Comparison of ENCODE assay signal across 16 cellular contexts in genomic region chr4:184253072-184253420, GRCh38. TPM values are rescaled to one million over a fixed set of nuclear protein-coding genes. Genes with fewer than 3 reads are reported as not detected.
DNase-seq lines count a peak whose midpoint lies in the region; ATAC-seq and TF ChIP-seq lines count a peak whose summit lies in the region.
"Had no signal": no experiment of that assay in that cellular context is flagged by ENCODE, and none has a peak within 500 bp of the region (broad histone marks: within the 10 kb centered on the region; RNA-seq: fewer than 3 reads in every experiment).

No MANE protein-coding gene starts in this region.

- H3K27me3 Mint-ChIP-seq in activated CD4-positive, alpha-beta T cell treated with anti-CD3 and anti-CD28 coated beads, Interleukin-2, amount 10 ng/mL, durations not matched to agents 24 days and 14 days: no peaks in the 10 kb centered on the region
- H3K27me3 Mint-ChIP-seq in activated CD4-positive, alpha-beta T cell treated with anti-CD3 and anti-CD28 coated beads, Interleukin-2, amount 10 ng/mL, durations not matched to agents 7 days and 5 days: peaks cover 2% of the 10 kb centered on the region
- peaks cover 3% of the 10 kb centered on the region for H3K27me3 Mint-ChIP-seq in stimulated activated memory B cell treated with anti-CD40 and anti-IgM and Interleukin-4, amounts not matched to agents 10 μg/mL and 1 μg/mL and 100 μg/mL, for 72 hours
- H3K27me3 Mint-ChIP-seq in CD14-positive monocyte (ENCODE audit: low read depth in 3 of 3): peaks cover 0 to 3% (median 1%) of the 10 kb centered on the region in 3 donors

- CTCF ChIA-PET in activated CD4-positive, alpha-beta T cell treated with anti-CD3 and anti-CD28 coated beads, Interleukin-2, amount 10 ng/mL, durations not matched to agents 7 days and 5 days (lab: Charles Lee): interaction anchor here (0.6 to 5.6 kb wide), 4 partner anchors 12 to 584 kb away, joined by 3 to 60 read pairs (median 4); no protein-coding TSS in a partner anchor

- peak; percentile 48 for DNase-seq in activated CD4-positive, alpha-beta T cell treated with anti-CD3 and anti-CD28 coated beads, Interleukin-2, amount 10 ng/mL, durations not matched to agents 24 days and 14 days
- no peak for DNase-seq in activated CD4-positive, alpha-beta T cell treated with anti-CD3 and anti-CD28 coated beads, Interleukin-2, amount 10 ng/mL, durations not matched to agents 7 days and 5 days
- no peak for DNase-seq in NCI-H1417 (lab: John Stamatoyannopoulos, UW)
- DNase-seq in Kasumi-1 (lab: John Stamatoyannopoulos, UW): no peak
- no peak for DNase-seq in CD14-positive monocyte (ENCODE audit: low spot score)
- DNase-seq: 8988T, Calu3, DMS79 treated with DMSO at 0.1 percent for 48 hours, GF-D8, H9 had no signal

- H3K36me3 Mint-ChIP-seq in activated CD4-positive, alpha-beta T cell treated with anti-CD3 and anti-CD28 coated beads, Interleukin-2, amount 10 ng/mL, durations not matched to agents 24 days and 14 days (ENCODE audit: low read depth): no peaks in the 10 kb centered on the region
- H3K36me3 Mint-ChIP-seq in activated CD4-positive, alpha-beta T cell treated with anti-CD3 and anti-CD28 coated beads, Interleukin-2, amount 10 ng/mL, durations not matched to agents 7 days and 5 days (ENCODE audit: low read depth): no peaks in the 10 kb centered on the region
- no peaks in the 10 kb centered on the region for H3K36me3 Mint-ChIP-seq in stimulated activated memory B cell treated with anti-CD40 and anti-IgM and Interleukin-4, amounts not matched to agents 10 μg/mL and 1 μg/mL and 100 μg/mL, for 72 hours
- no peaks in the 10 kb centered on the region for H3K36me3 Mint-ChIP-seq in CD14-positive monocyte
- H3K36me3 Mint-ChIP-seq: CD8-positive, alpha-beta T cell had no signal

- no peak overlapping the region for H3K27ac Mint-ChIP-seq in activated CD4-positive, alpha-beta T cell treated with anti-CD3 and anti-CD28 coated beads, Interleukin-2, amount 10 ng/mL, durations not matched to agents 24 days and 14 days
- no peak overlapping the region for H3K27ac Mint-ChIP-seq in activated CD4-positive, alpha-beta T cell treated with anti-CD3 and anti-CD28 coated beads, Interleukin-2, amount 10 ng/mL, durations not matched to agents 7 days and 5 days
- H3K27ac Mint-ChIP-seq in stimulated activated memory B cell treated with anti-CD40 and anti-IgM and Interleukin-4, amounts not matched to agents 10 μg/mL and 1 μg/mL and 100 μg/mL, for 72 hours: no peak overlapping the region
- H3K27ac Mint-ChIP-seq in CD14-positive monocyte: no peak overlapping the region
- H3K27ac Mint-ChIP-seq: CD8-positive, alpha-beta T cell; H9 had no signal

- H3K4me3 Mint-ChIP-seq in activated CD4-positive, alpha-beta T cell treated with anti-CD3 and anti-CD28 coated beads, Interleukin-2, amount 10 ng/mL, durations not matched to agents 24 days and 14 days: no peak overlapping the region
- H3K4me3 Mint-ChIP-seq in activated CD4-positive, alpha-beta T cell treated with anti-CD3 and anti-CD28 coated beads, Interleukin-2, amount 10 ng/mL, durations not matched to agents 7 days and 5 days: no peak overlapping the region
- H3K4me3 Mint-ChIP-seq in stimulated activated memory B cell treated with anti-CD40 and anti-IgM and Interleukin-4, amounts not matched to agents 10 μg/mL and 1 μg/mL and 100 μg/mL, for 72 hours: no peak overlapping the region
- no peak overlapping the region for H3K4me3 Mint-ChIP-seq in CD14-positive monocyte
- H3K4me3 Mint-ChIP-seq: CD8-positive, alpha-beta T cell; H9 had no signal

- intact Hi-C loops in activated CD4-positive, alpha-beta T cell treated with anti-CD3 and anti-CD28 coated beads, Interleukin-2, amount 10 ng/mL, durations not matched to agents 24 days and 14 days (cut with micrococcal nuclease): no loop called here
- intact Hi-C loops in CD14-positive monocyte (cut with micrococcal nuclease): no loop called here

- POLR2A ChIA-PET in activated CD4-positive, alpha-beta T cell treated with anti-CD3 and anti-CD28 coated beads, Interleukin-2, amount 10 ng/mL, durations not matched to agents 7 days and 5 days (lab: Charles Lee): interaction anchor here (0.6 kb wide), 1 partner anchor 481 kb away, joined by 3 read pairs; the partner anchor contains the start of gene CENPU

- no peaks in the 10 kb centered on the region for H3K9me3 Mint-ChIP-seq in activated CD4-positive, alpha-beta T cell treated with anti-CD3 and anti-CD28 coated beads, Interleukin-2, amount 10 ng/mL, durations not matched to agents 24 days and 14 days
- no peaks in the 10 kb centered on the region for H3K9me3 Mint-ChIP-seq in activated CD4-positive, alpha-beta T cell treated with anti-CD3 and anti-CD28 coated beads, Interleukin-2, amount 10 ng/mL, durations not matched to agents 7 days and 5 days
- no peaks in the 10 kb centered on the region for H3K9me3 Mint-ChIP-seq in stimulated activated memory B cell treated with anti-CD40 and anti-IgM and Interleukin-4, amounts not matched to agents 10 μg/mL and 1 μg/mL and 100 μg/mL, for 72 hours
- peaks cover 0 to 10% (median 7%) of the 10 kb centered on the region in 7 donors for H3K9me3 Mint-ChIP-seq in CD14-positive monocyte
- H3K9me3 Mint-ChIP-seq: CD8-positive, alpha-beta T cell had no signal

- TF ChIP-seq CTCF in CD14-positive monocyte (IDR thresholded peaks at IDR 0.05): no peak

- H3K4me1 Mint-ChIP-seq in activated CD4-positive, alpha-beta T cell treated with anti-CD3 and anti-CD28 coated beads, Interleukin-2, amount 10 ng/mL, durations not matched to agents 24 days and 14 days: peaks cover 17% of the 10 kb centered on the region
- peaks cover 7% of the 10 kb centered on the region for H3K4me1 Mint-ChIP-seq in activated CD4-positive, alpha-beta T cell treated with anti-CD3 and anti-CD28 coated beads, Interleukin-2, amount 10 ng/mL, durations not matched to agents 7 days and 5 days
- peaks cover 12% of the 10 kb centered on the region for H3K4me1 Mint-ChIP-seq in stimulated activated memory B cell treated with anti-CD40 and anti-IgM and Interleukin-4, amounts not matched to agents 10 μg/mL and 1 μg/mL and 100 μg/mL, for 72 hours
- H3K4me1 Mint-ChIP-seq in CD14-positive monocyte: peaks cover 8% of the 10 kb centered on the region

- peak; percentile 18 for ATAC-seq in esophagus mucosa
- ATAC-seq in stimulated activated memory B cell treated with anti-CD40 and anti-IgM and Interleukin-4, amounts not matched to agents 10 μg/mL and 1 μg/mL and 100 μg/mL, for 72 hours: peak; percentile 53
- ATAC-seq: CD8-positive, alpha-beta T cell; GM12878 had no signal

RNA-seq across cellular contexts. Expression of gene ENPP6, which starts 35.4 kb away (rescaled TPM):
- 0.61 and 1.2 TPM in 2 replicates for total RNA-seq in activated CD4-positive, alpha-beta T cell treated with anti-CD3 and anti-CD28 coated beads, Interleukin-2, amount 10 ng/mL, durations not matched to agents 24 days and 14 days
- under 1 TPM; 0.47 to 0.75 TPM for total RNA-seq in activated CD4-positive, alpha-beta T cell treated with anti-CD3 and anti-CD28 coated beads, Interleukin-2, amount 10 ng/mL, durations not matched to agents 7 days and 5 days
- total RNA-seq in esophagus mucosa: not detected
- polyA plus RNA-seq in CD14-positive monocyte: under 1 TPM in 1 of 2 donors, not detected in 1; 0.05 TPM
- total RNA-seq: A673; Calu3; CD8-positive, alpha-beta T cell; H9; HT-29 had no signal
